ENCODE assay signal across 22 cellular contexts in genomic region chr14:68148276-68148675, GRCh38.
DNase-seq lines count a peak whose midpoint lies in the region; ATAC-seq, FAIRE-seq and TF ChIP-seq lines count a peak whose summit lies in the region.
"Had no signal": no experiment of that assay in that cellular context is flagged by ENCODE, and none has a peak within 500 bp of the region (broad histone marks: within the 10 kb centered on the region; RNA-seq: fewer than 3 reads in every experiment).

No MANE protein-coding gene starts in this region.

- H3K36me3 Mint-ChIP-seq in osteocyte (ENCODE audit: unreplicated experiment), result peaks cover 17% of the 10 kb centered on the region

- no peak for ATAC-seq in Panc1
- ATAC-seq: heart left ventricle had no signal

- H3K4me1 Mint-ChIP-seq in osteocyte (ENCODE audit: unreplicated experiment), result peaks cover 49% of the 10 kb centered on the region

- in situ Hi-C loops in Panc1 (cut with HindIII; ENCODE audit: low pct_unique_long_range_greater_than_20kb, low sequenced_read_pairs), result no loop called here

- CTCF ChIA-PET in Panc1 (lab: Charles Lee), result no interaction called here

- POLR2A ChIA-PET in Panc1 (lab: Charles Lee), result no interaction called here

- no peaks in the 10 kb centered on the region; the same call in 1 of the 2 replicates for H3K4me1 ChIP-seq in Panc1 (ENCODE audit: control insufficient read depth, insufficient read depth, low read length)

- peaks cover 31% of the 10 kb centered on the region for H3K9me3 Mint-ChIP-seq in osteocyte (ENCODE audit: unreplicated experiment)

- peak; percentile 35 for FAIRE-seq in GM19239 (lab: Jason Lieb, UNC)
- no peak for FAIRE-seq in urothelium cell line (lab: Jason Lieb, UNC)
- FAIRE-seq: GM18507, kidney had no signal

- no peak overlapping the region for H3K4me3 Mint-ChIP-seq in osteocyte (ENCODE audit: unreplicated experiment)

- DNase-seq in GM19239 (ENCODE audit: insufficient read length, low spot score) (no peak), Panc1 (ENCODE audit: low read depth, low spot score) (no peak), choroid plexus epithelial cell (ENCODE audit: low read depth) (peak; percentile 47), osteocyte (ENCODE audit: extremely low spot score, unreplicated experiment) (no peak), mesenteric fat pad (ENCODE audit: low spot score) (no peak), urothelium cell line (ENCODE audit: low spot score) (no peak), activated T-cell treated with anti-CD3 and anti-CD28 coated beads for 4 hours (no peak)
- DNase-seq in activated effector memory CD4-positive, alpha-beta T cell treated with Interleukin-2 at 50 U/mL for 16 hours, result no peak
- DNase-seq: activated CD4-positive, CD25-positive, alpha-beta regulatory T cell; activated CD8-positive, alpha-beta memory T cell treated with anti-CD3 and anti-CD28 coated beads for 24 hours; anterior cingulate cortex; colonic mucosa; heart left ventricle; kidney; mesendoderm; NCI-H146; Right ventricle myocardium superior; stimulated activated naive CD4-positive, alpha-beta T cell; tibial artery had no signal

- TF ChIP-seq CTCF in Panc1 (IDR thresholded peaks at IDR 0.05), result no peak
- no peak for TF ChIP-seq CTCF in choroid plexus epithelial cell (conservative IDR thresholded peaks at IDR 0.05; ENCODE audit: low read depth, low read length)
- no peak for TF ChIP-seq CTCF in osteocyte (IDR thresholded peaks at IDR 0.05)

- H3K27ac Mint-ChIP-seq in osteocyte (ENCODE audit: unreplicated experiment), result peak overlapping the region; percentile 89

- H3K4me3 ChIP-seq in Panc1 (ENCODE audit: low read depth in 2 of 2, low read length in 2 of 2) (no peak overlapping the region), choroid plexus epithelial cell (ENCODE audit: low read depth, low read length) (no peak overlapping the region)
- H3K4me3 ChIP-seq: BLaER1, colonic mucosa, heart left ventricle, prostate gland, tibial artery had no signal

- no peaks in the 10 kb centered on the region for H3K27me3 ChIP-seq in Panc1 (ENCODE audit: control insufficient read depth, insufficient read depth, low read length)
- H3K27me3 ChIP-seq: BLaER1, colonic mucosa, heart left ventricle, tibial artery had no signal

- no peaks in the 10 kb centered on the region for H3K27me3 Mint-ChIP-seq in osteocyte (ENCODE audit: unreplicated experiment)

- no peaks in the 10 kb centered on the region for H3K36me3 ChIP-seq in Panc1 (ENCODE audit: control insufficient read depth, insufficient read depth, low read length)
- H3K36me3 ChIP-seq: BLaER1, colonic mucosa, heart left ventricle, prostate gland, tibial artery had no signal

- H3K9me3 ChIP-seq in Panc1 (ENCODE audit: control insufficient read depth, insufficient read depth, low read depth, low read length), result peaks cover 5% of the 10 kb centered on the region
- H3K9me3 ChIP-seq: colonic mucosa, prostate gland, tibial artery had no signal

- intact Hi-C loops in Panc1 (cut with micrococcal nuclease; ENCODE audit: unreplicated experiment), result loop anchor here (10.0 kb wide), 1 partner anchor 87 kb away; no protein-coding TSS in a partner anchor

- H3K27ac ChIP-seq in Panc1 (ENCODE audit: low read length), result peak overlapping the region; percentile 76; the same call in 1 of the 2 replicates
- H3K27ac ChIP-seq: BLaER1, colonic mucosa had no signal

- no TSS peak for BruUV-seq in Panc1 (replicated peaks; lab: Mats Ljungman, UMichigan)
